In the genomic region with DNA sequence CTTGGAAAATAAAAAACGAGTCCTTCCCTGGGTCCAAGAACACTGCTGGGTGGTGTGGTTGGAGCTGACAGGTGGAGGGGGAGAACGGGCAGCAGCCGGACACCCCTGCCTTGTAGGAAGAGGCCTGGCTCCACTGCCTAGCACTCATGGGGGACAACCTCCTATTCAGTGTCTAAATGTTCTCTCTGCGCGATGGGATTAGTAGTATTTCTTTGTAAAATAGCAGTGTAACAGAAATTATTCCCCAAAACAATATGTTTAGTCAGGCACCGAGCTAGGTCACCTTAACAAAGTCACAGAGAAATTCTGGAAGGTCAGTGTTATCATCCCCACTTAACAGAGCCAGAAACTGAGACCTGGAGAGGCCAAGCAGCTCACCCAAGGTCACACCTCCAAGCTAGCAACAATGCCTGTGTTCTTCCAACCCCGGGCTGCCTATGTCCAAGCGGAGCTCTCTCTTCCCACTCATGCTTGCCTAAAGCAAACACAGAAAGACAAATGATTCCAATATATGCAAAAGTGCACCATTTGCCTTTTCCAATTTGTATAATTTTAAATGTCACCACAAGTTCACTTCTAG, we compare ENCODE assay signal across 11 cellular contexts.
DNase-seq lines count a peak whose midpoint lies in the region; TF ChIP-seq lines count a peak whose summit lies in the region.
"Had no signal": no experiment of that assay in that cellular context is flagged by ENCODE, and none has a peak within 500 bp of the region (broad histone marks: within the 10 kb centered on the region; RNA-seq: fewer than 3 reads in every experiment).

No MANE protein-coding gene starts in this region.

- no peaks in the 10 kb centered on the region for H3K9me3 ChIP-seq in esophagus muscularis mucosa
- no peaks in the 10 kb centered on the region for H3K9me3 ChIP-seq in parathyroid adenoma (ENCODE audit: control insufficient read depth, low read length)
- no peaks in the 10 kb centered on the region for H3K9me3 ChIP-seq in suprapubic skin
- H3K9me3 ChIP-seq: SJSA1 had no signal

- no peak overlapping the region for H3K9ac ChIP-seq in parathyroid adenoma

- H3K4me2 ChIP-seq in parathyroid adenoma (ENCODE audit: low read length), result peak overlapping the region; percentile 36

- WGBS in esophagus muscularis mucosa, result 84% methylated on average over 8 of the region's 8 CpGs
- 90% methylated on average over 8 of the region's 8 CpGs for WGBS in suprapubic skin

- DNase-seq in NCI-H1417 (lab: John Stamatoyannopoulos, UW) (peak in 2 of 3 experiments; percentile 22 to 63), NCI-H1417 treated with DMSO at 0.1 percent for 48 hours (lab: John Stamatoyannopoulos, UW) (no peak), NCI-H526 treated with DMSO at 0.1 percent for 48 hours (lab: John Stamatoyannopoulos, UW) (peak; percentile 93), esophagus muscularis mucosa (ENCODE audit: extremely low spot score) (peak; percentile 47), DMS153 treated with DMSO at 0.1 percent for 48 hours (lab: John Stamatoyannopoulos, UW; ENCODE audit: unreplicated experiment) (no peak), UCSD-AML1 (lab: John Stamatoyannopoulos, UW; ENCODE audit: unreplicated experiment) (no peak), suprapubic skin (ENCODE audit: low spot score in 2 of 2) (no peak)
- DNase-seq: NCI-H187 treated with DMSO at 0.1 percent for 48 hours had no signal

- H3K27me3 ChIP-seq in esophagus muscularis mucosa, result no peaks in the 10 kb centered on the region
- no peaks in the 10 kb centered on the region for H3K27me3 ChIP-seq in parathyroid adenoma (ENCODE audit: control insufficient read depth, insufficient read depth, low read length)
- no peaks in the 10 kb centered on the region for H3K27me3 ChIP-seq in suprapubic skin
- H3K27me3 ChIP-seq: SJSA1 had no signal

- peak overlapping the region in 1 of 4 donors; percentile 26 for H3K27ac ChIP-seq in esophagus muscularis mucosa (replicated peaks in 1 of 4)
- H3K27ac ChIP-seq in parathyroid adenoma, result peak overlapping the region; percentile 94
- no peak overlapping the region for H3K27ac ChIP-seq in suprapubic skin
- H3K27ac ChIP-seq: 22Rv1, SJSA1 had no signal

- TF ChIP-seq EP300 in esophagus muscularis mucosa (IDR thresholded peaks at IDR 0.05) (no peak), suprapubic skin (IDR thresholded peaks at IDR 0.05) (no peak)

- intact Hi-C loops in esophagus muscularis mucosa (cut with DNase I), result no loop called here

- no peaks in the 10 kb centered on the region for H3K79me2 ChIP-seq in parathyroid adenoma

- TF ChIP-seq CTCF in esophagus muscularis mucosa (IDR thresholded peaks at IDR 0.05) (no peak), parathyroid adenoma (IDR thresholded peaks at IDR 0.05) (no peak), suprapubic skin (IDR thresholded peaks at IDR 0.05) (no peak)

- H3K4me1 ChIP-seq in esophagus muscularis mucosa (peaks cover 6 to 31% (median 22%) of the 10 kb centered on the region in 4 donors), parathyroid adenoma (peaks cover 47% of the 10 kb centered on the region), suprapubic skin (no peaks in the 10 kb centered on the region)

- H3K4me3 ChIP-seq in esophagus muscularis mucosa (no peak overlapping the region), parathyroid adenoma (ENCODE audit: low read depth, low read length) (peak overlapping the region; percentile 23), suprapubic skin (no peak overlapping the region)
- H3K4me3 ChIP-seq: SJSA1 had no signal

- H2AFZ ChIP-seq in parathyroid adenoma, result peak overlapping the region; percentile 74

- peaks cover 0 to 27% (median 2%) of the 10 kb centered on the region in 4 donors for H3K36me3 ChIP-seq in esophagus muscularis mucosa
- no peaks in the 10 kb centered on the region for H3K36me3 ChIP-seq in parathyroid adenoma (ENCODE audit: control insufficient read depth, insufficient read depth, low read length)
- H3K36me3 ChIP-seq in suprapubic skin, result peaks cover 5% of the 10 kb centered on the region
- H3K36me3 ChIP-seq: SJSA1 had no signal

- TF ChIP-seq POLR2A in esophagus muscularis mucosa (IDR thresholded peaks at IDR 0.05; ENCODE audit: low read depth) (no peak), suprapubic skin (IDR thresholded peaks at IDR 0.05) (no peak)

Comparison
In these comparisons a context has a peak if more than half of its experiments do, and no peak if none do; other contexts are left out.
1. DNase-seq: peak in NCI-H1417 (2 of 3), NCI-H526 treated with DMSO at 0.1 percent for 48 hours (single experiment) and esophagus muscularis mucosa (single experiment); none in NCI-H1417 treated with DMSO at 0.1 percent for 48 hours (single experiment), DMS153 treated with DMSO at 0.1 percent for 48 hours (single experiment), UCSD-AML1 (single experiment) and suprapubic skin (0 of 2).